In the genomic region with DNA sequence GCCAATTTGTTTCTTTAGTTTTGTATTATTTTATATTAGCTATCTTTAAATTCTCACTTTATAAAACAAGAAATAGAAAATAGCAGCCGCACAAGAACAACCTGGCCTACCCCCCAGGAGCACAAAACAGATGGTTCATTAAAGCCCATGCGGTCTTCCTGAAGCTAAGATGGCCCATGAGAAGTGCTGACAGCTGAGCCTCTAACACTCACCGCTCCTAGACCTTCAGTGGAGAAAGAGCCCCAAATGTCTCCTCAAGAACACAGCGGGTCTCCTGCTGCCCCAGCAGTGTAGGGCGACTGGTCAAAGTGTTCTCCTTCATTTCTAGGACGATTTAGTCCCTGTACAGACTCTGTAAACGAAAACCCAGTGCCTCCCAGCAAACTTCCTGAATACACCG, we compare ENCODE assay signal across 15 cellular contexts. TPM values are rescaled to one million over a fixed set of nuclear protein-coding genes. Genes with fewer than 3 reads are reported as not detected.
DNase-seq lines count a peak whose midpoint lies in the region; ATAC-seq, FAIRE-seq and TF ChIP-seq lines count a peak whose summit lies in the region.
"Had no signal": no experiment of that assay in that cellular context is flagged by ENCODE, and none has a peak within 500 bp of the region (broad histone marks: within the 10 kb centered on the region; RNA-seq: fewer than 3 reads in every experiment).

No MANE protein-coding gene starts in this region.

- peaks cover 92% of the 10 kb centered on the region for H3K4me1 Mint-ChIP-seq in activated T-cell treated with anti-CD3 and anti-CD28 coated beads, Interleukin-2, amount 50 U/mL, for 4 hours (ENCODE audit: low read depth)
- H3K4me1 Mint-ChIP-seq in activated CD4-positive, alpha-beta memory T cell treated with anti-CD3 and anti-CD28 coated beads for 36 hours (ENCODE audit: low read depth) = peaks cover 92% of the 10 kb centered on the region

- no peak overlapping the region for H3K4me3 ChIP-seq in kidney (ENCODE audit: low read length in 2 of 2)
- H3K4me3 ChIP-seq in stomach = no peak overlapping the region
- no peak overlapping the region for H3K4me3 ChIP-seq in mucosa of descending colon
- H3K4me3 ChIP-seq: thoracic aorta had no signal

- H3K9me3 ChIP-seq in kidney (ENCODE audit: control insufficient read depth in 1 of 2, low read length in 2 of 2) (no peaks in the 10 kb centered on the region), stomach (no peaks in the 10 kb centered on the region), mucosa of descending colon (no peaks in the 10 kb centered on the region)
- H3K9me3 ChIP-seq: thoracic aorta had no signal

- ATAC-seq in activated T-cell treated with anti-CD3 and anti-CD28 coated beads, Interleukin-2, amount 50 U/mL, for 4 hours = no peak
- ATAC-seq in mucosa of descending colon (no peak), HG02763 (IDR thresholded peaks at IDR 0.05; ENCODE audit: unreplicated experiment) (no peak)
- ATAC-seq in activated CD4-positive, CD25-positive, alpha-beta regulatory T cell treated with anti-CD3 and anti-CD28 coated beads, Interleukin-2, amount 50 U/mL, for 24 hours = no peak

- H3K27me3 ChIP-seq in stomach = no peaks in the 10 kb centered on the region

- 48 to 70% (median 63%) methylated on average over 8 of the region's 8 CpGs for WGBS in stomach, 5 donors

- TF ChIP-seq CTCF in kidney (IDR thresholded peaks at IDR 0.05; ENCODE audit: borderline replicate concordance, extremely low read depth, insufficient read depth) = no peak
- TF ChIP-seq CTCF in stomach (IDR thresholded peaks at IDR 0.05) = no peak
- no peak for TF ChIP-seq CTCF in mucosa of descending colon (IDR thresholded peaks at IDR 0.05)

- CTCF ChIA-PET in activated CD4-positive, alpha-beta memory T cell treated with anti-CD3 and anti-CD28 coated beads for 36 hours (lab: Charles Lee) = interaction anchor here (0.8 to 5.1 kb wide), 12 partner anchors 9 to 626 kb away, joined by 3 to 36 read pairs (median 4); no protein-coding TSS in a partner anchor

- H3K27me3 Mint-ChIP-seq in activated T-cell treated with anti-CD3 and anti-CD28 coated beads, Interleukin-2, amount 50 U/mL, for 4 hours (ENCODE audit: low read depth) = no peaks in the 10 kb centered on the region
- H3K27me3 Mint-ChIP-seq in activated CD4-positive, alpha-beta memory T cell treated with anti-CD3 and anti-CD28 coated beads for 36 hours = no peaks in the 10 kb centered on the region

- no peak for TF ChIP-seq EP300 in stomach (IDR thresholded peaks at IDR 0.05)

- H3K4me1 ChIP-seq in kidney (ENCODE audit: control insufficient read depth in 1 of 2, insufficient read depth in 1 of 2, low read depth in 1 of 2, low read length in 2 of 2) (peaks cover 33 to 61% of the 10 kb centered on the region in 2 donors), stomach (peaks cover 44 to 82% (median 54%) of the 10 kb centered on the region in 4 donors), mucosa of descending colon (ENCODE audit: low read depth) (no peaks in the 10 kb centered on the region)

- H3K36me3 ChIP-seq in kidney (ENCODE audit: control insufficient read depth in 1 of 2, insufficient read depth in 2 of 2, low read length in 2 of 2) (no peaks in the 10 kb centered on the region), stomach (no peaks in the 10 kb centered on the region), mucosa of descending colon (ENCODE audit: low read depth) (no peaks in the 10 kb centered on the region)
- H3K36me3 ChIP-seq: thoracic aorta had no signal

- no peak for DNase-seq in activated T-cell treated with anti-CD3 and anti-CD28 coated beads, Interleukin-2, amount 50 U/mL, for 4 hours
- DNase-seq in activated T-cell treated with anti-CD3 and anti-CD28 coated beads, Interleukin-2, amount 50 U/mL, for 1 hour = no peak
- DNase-seq in activated CD4-positive, alpha-beta memory T cell treated with anti-CD3 and anti-CD28 coated beads for 36 hours = no peak
- DNase-seq in kidney (no peak), stomach (no peak), mucosa of descending colon (no peak)
- DNase-seq: activated effector memory CD4-positive, alpha-beta T cell treated with Interleukin-2 at 50 U/mL for 16 hours; NCI-H1048; NCI-H226; RPMI8226 had no signal

- H3K27ac Mint-ChIP-seq in activated CD4-positive, alpha-beta memory T cell treated with anti-CD3 and anti-CD28 coated beads for 36 hours = peak overlapping the region; percentile 100

- no peak for TF ChIP-seq POLR2A in stomach (IDR thresholded peaks at IDR 0.05)

- peaks cover 4% of the 10 kb centered on the region for H3K36me3 Mint-ChIP-seq in activated T-cell treated with anti-CD3 and anti-CD28 coated beads, Interleukin-2, amount 50 U/mL, for 4 hours (ENCODE audit: insufficient read depth)
- peaks cover 57% of the 10 kb centered on the region for H3K36me3 Mint-ChIP-seq in activated CD4-positive, alpha-beta memory T cell treated with anti-CD3 and anti-CD28 coated beads for 36 hours

- H3K27ac ChIP-seq in kidney (ENCODE audit: low read depth in 2 of 2, low read length in 2 of 2) (peak overlapping the region; percentile 58 to 97), stomach (peak overlapping the region; percentile 39 to 75 (median 50))
- H3K27ac ChIP-seq: thoracic aorta had no signal

- H3K4me3 Mint-ChIP-seq in activated T-cell treated with anti-CD3 and anti-CD28 coated beads, Interleukin-2, amount 50 U/mL, for 4 hours = peak overlapping the region; percentile 50
- peak overlapping the region; percentile 79 for H3K4me3 Mint-ChIP-seq in activated CD4-positive, alpha-beta memory T cell treated with anti-CD3 and anti-CD28 coated beads for 36 hours

- H3K9me3 Mint-ChIP-seq in activated T-cell treated with anti-CD3 and anti-CD28 coated beads, Interleukin-2, amount 50 U/mL, for 4 hours = no peaks in the 10 kb centered on the region
- H3K9me3 Mint-ChIP-seq in activated CD4-positive, alpha-beta memory T cell treated with anti-CD3 and anti-CD28 coated beads for 36 hours = no peaks in the 10 kb centered on the region

- FAIRE-seq in kidney (lab: Jason Lieb, UNC) = no peak
- FAIRE-seq: G401.6, TTC549 had no signal

- intact Hi-C loops in activated CD4-positive, alpha-beta memory T cell treated with anti-CD3 and anti-CD28 coated beads for 36 hours (cut with micrococcal nuclease) = no loop called here
- intact Hi-C loops in kidney (cut with DNase I) = no loop called here
- intact Hi-C loops in stomach (cut with DNase I; ENCODE audit: low total_unique reads) = no loop called here
- intact Hi-C loops in mucosa of descending colon (cut with DNase I, micrococcal nuclease) = no loop called here

- no peak overlapping the region for H3K9ac ChIP-seq in kidney (ENCODE audit: low read length in 2 of 2)

- POLR2A ChIA-PET in activated CD4-positive, alpha-beta memory T cell treated with anti-CD3 and anti-CD28 coated beads for 36 hours (lab: Charles Lee) = interaction anchor here (0.5 to 8.8 kb wide), 4 partner anchors 9 to 490 kb away, joined by 3 to 139 read pairs (median 39); no protein-coding TSS in a partner anchor

RNA-seq across cellular contexts. Expression of a gene that starts 45.1 kb away (rescaled TPM):
- total RNA-seq in activated T-cell treated with anti-CD3 and anti-CD28 coated beads, Interleukin-2, amount 50 U/mL, for 4 hours = 10 to 100 TPM; 55.5 to 66.6 (median 60.6) TPM
- 100 to 1,000 TPM; 102 to 107 TPM for total RNA-seq in activated CD4-positive, alpha-beta memory T cell treated with anti-CD3 and anti-CD28 coated beads for 36 hours
- total RNA-seq in kidney (52.3 TPM), stomach (10 to 100 TPM in 4 of 5 donors, 1 to 10 TPM in 1; 9.3 to 86.8 (median 13.4) TPM), mucosa of descending colon (10 to 100 TPM; 52.9 to 60.8 (median 59.2) TPM)
- polyA plus RNA-seq in kidney (ENCODE audit: insufficient read depth, low read depth, low replicate concordance) (14.3 TPM), stomach (10 to 100 TPM in 2 of 3 donors, 1 to 10 TPM in 1; 4.0 to 42.8 (median 12.5) TPM)
